ENCODE assay signal across 1 cellular context in genomic region chr7:100711369-100711768, GRCh38.
TF ChIP-seq lines count a peak whose summit lies in the region.

No MANE protein-coding gene starts in this region.

TF ChIP-seq in GM23338, 12 proteins besides CTCF, POLR2A, EP300 and RAD21:
- no peak for TF ChIP-seq ZNF462 (CRISPR knock-in tag; IDR thresholded peaks at IDR 0.05)
- no peak for TF ChIP-seq STAT1 (IDR thresholded peaks at IDR 0.05; ENCODE audit: unreplicated experiment)
- no peak for TF ChIP-seq ETS1 (IDR thresholded peaks at IDR 0.05)
- TF ChIP-seq ZNF114 (CRISPR knock-in tag; IDR thresholded peaks at IDR 0.05) = no peak
- TF ChIP-seq EZH2phosphoT487 (IDR thresholded peaks at IDR 0.05; ENCODE audit: unreplicated experiment) = no peak
- TF ChIP-seq JUNB (IDR thresholded peaks at IDR 0.05; ENCODE audit: unreplicated experiment) = no peak
- no peak for TF ChIP-seq EZH2 (IDR thresholded peaks at IDR 0.05; ENCODE audit: low read depth, unreplicated experiment)
- no peak for TF ChIP-seq ZNF331 (CRISPR knock-in tag; IDR thresholded peaks at IDR 0.05; ENCODE audit: low read depth)
- TF ChIP-seq POLR2AphosphoS5 (IDR thresholded peaks at IDR 0.05; ENCODE audit: low read depth) = no peak
- no peak for TF ChIP-seq CREB1 (CRISPR knock-in tag; IDR thresholded peaks at IDR 0.05; ENCODE audit: low read depth)
- no peak for TF ChIP-seq NANOG (IDR thresholded peaks at IDR 0.05; ENCODE audit: borderline replicate concordance)
- no peak for TF ChIP-seq REST (IDR thresholded peaks at IDR 0.05; ENCODE audit: unreplicated experiment)
